ENCODE assay signal across 20 cellular contexts in genomic region chr2:168626096-168626495, GRCh38.
DNase-seq lines count a peak whose midpoint lies in the region; ATAC-seq, FAIRE-seq and TF ChIP-seq lines count a peak whose summit lies in the region.
"Had no signal": no experiment of that assay in that cellular context is flagged by ENCODE, and none has a peak within 500 bp of the region (broad histone marks: within the 10 kb centered on the region; RNA-seq: fewer than 3 reads in every experiment).

No MANE protein-coding gene starts in this region.

- no peaks in the 10 kb centered on the region for H3K9me3 Mint-ChIP-seq in dendritic cell treated with granulocyte-macrophage colony-stimulating factor and Interleukin-4, amounts not matched to agents 40 ng/mL and 50 ng/mL, for 4 days
- H3K9me3 Mint-ChIP-seq in stimulated activated memory B cell treated with anti-CD40 and anti-IgM and Interleukin-4, amounts not matched to agents 10 μg/mL and 1 μg/mL and 100 μg/mL, for 72 hours: no peaks in the 10 kb centered on the region
- H3K9me3 Mint-ChIP-seq: activated naive CD8-positive, alpha-beta T cell treated with anti-CD3 and anti-CD28 coated beads, Interleukin-2, amount 10 ng/mL, durations not matched to agents 7 days and 5 days; CD4-positive, alpha-beta memory T cell; central memory CD8-positive, alpha-beta T cell; nephron had no signal

- FAIRE-seq in D721Med (lab: Jason Lieb, UNC): no peak
- FAIRE-seq: G401.6 had no signal

- no peak overlapping the region for H3K4me3 Mint-ChIP-seq in dendritic cell treated with granulocyte-macrophage colony-stimulating factor and Interleukin-4, amounts not matched to agents 40 ng/mL and 50 ng/mL, for 4 days
- no peak overlapping the region for H3K4me3 Mint-ChIP-seq in stimulated activated memory B cell treated with anti-CD40 and anti-IgM and Interleukin-4, amounts not matched to agents 10 μg/mL and 1 μg/mL and 100 μg/mL, for 72 hours
- H3K4me3 Mint-ChIP-seq: activated naive CD8-positive, alpha-beta T cell treated with anti-CD3 and anti-CD28 coated beads, Interleukin-2, amount 10 ng/mL, durations not matched to agents 7 days and 5 days; CD4-positive, alpha-beta memory T cell; central memory CD8-positive, alpha-beta T cell; nephron had no signal

- no peaks in the 10 kb centered on the region for H3K36me3 Mint-ChIP-seq in dendritic cell treated with granulocyte-macrophage colony-stimulating factor and Interleukin-4, amounts not matched to agents 40 ng/mL and 50 ng/mL, for 4 days (ENCODE audit: low read depth)
- no peaks in the 10 kb centered on the region for H3K36me3 Mint-ChIP-seq in stimulated activated memory B cell treated with anti-CD40 and anti-IgM and Interleukin-4, amounts not matched to agents 10 μg/mL and 1 μg/mL and 100 μg/mL, for 72 hours
- H3K36me3 Mint-ChIP-seq: CD4-positive, alpha-beta memory T cell had no signal

- TF ChIP-seq CTCF in D721Med (IDR thresholded peaks at IDR 0.05; ENCODE audit: insufficient read depth, missing control alignments): no peak

- peak overlapping the region; percentile 29 for H3K27ac Mint-ChIP-seq in dendritic cell treated with granulocyte-macrophage colony-stimulating factor and Interleukin-4, amounts not matched to agents 40 ng/mL and 50 ng/mL, for 4 days
- H3K27ac Mint-ChIP-seq in stimulated activated memory B cell treated with anti-CD40 and anti-IgM and Interleukin-4, amounts not matched to agents 10 μg/mL and 1 μg/mL and 100 μg/mL, for 72 hours: no peak overlapping the region
- H3K27ac Mint-ChIP-seq: activated naive CD8-positive, alpha-beta T cell treated with anti-CD3 and anti-CD28 coated beads, Interleukin-2, amount 10 ng/mL, durations not matched to agents 7 days and 5 days; CD4-positive, alpha-beta memory T cell had no signal

- intact Hi-C loops in dendritic cell treated with granulocyte-macrophage colony-stimulating factor and Interleukin-4, amounts not matched to agents 40 ng/mL and 50 ng/mL, for 4 days (cut with micrococcal nuclease): no loop called here

- peak; percentile 39 for ATAC-seq in stimulated activated memory B cell treated with anti-CD40 and anti-IgM and Interleukin-4, amounts not matched to agents 10 μg/mL and 1 μg/mL and 100 μg/mL, for 72 hours
- ATAC-seq: activated CD4-positive, CD25-positive, alpha-beta regulatory T cell treated with anti-CD3 and anti-CD28 coated beads, Interleukin-2, amount 50 U/mL, for 24 hours; sciatic nerve had no signal

- DNase-seq in DMS153 (lab: John Stamatoyannopoulos, UW) (peak; percentile 11), DMS153 treated with DMSO at 0.1 percent for 48 hours (lab: John Stamatoyannopoulos, UW; ENCODE audit: unreplicated experiment) (no peak), MV-4-11 (lab: John Stamatoyannopoulos, UW) (peak; percentile 74), EL (no peak), NCI-H187 (lab: John Stamatoyannopoulos, UW) (no peak), D721Med (ENCODE audit: insufficient read length, low spot score) (no peak)
- DNase-seq: activated CD8-positive, alpha-beta memory T cell treated with anti-CD3 and anti-CD28 coated beads, Interleukin-2, amount 50 U/mL, for 4 hours; activated naive CD8-positive, alpha-beta T cell treated with anti-CD3 and anti-CD28 coated beads, Interleukin-2, amount 10 ng/mL, durations not matched to agents 7 days and 5 days; CD4-positive, alpha-beta memory T cell; heart left ventricle; NCI-H2171 treated with DMSO at 0.1 percent for 48 hours; NK-92 treated with Interleukin-12 subunit alpha and Interleukin-12 subunit beta, amount 100 ng/mL, for 24 hours; stimulated activated CD4-positive, alpha-beta T cell treated with anti-CD3 and anti-CD28 coated beads, Interleukin-2, amount 100 ng/mL, for 48 hours had no signal

- H3K4me1 Mint-ChIP-seq in dendritic cell treated with granulocyte-macrophage colony-stimulating factor and Interleukin-4, amounts not matched to agents 40 ng/mL and 50 ng/mL, for 4 days (ENCODE audit: low read depth): peaks cover 29% of the 10 kb centered on the region
- H3K4me1 Mint-ChIP-seq in stimulated activated memory B cell treated with anti-CD40 and anti-IgM and Interleukin-4, amounts not matched to agents 10 μg/mL and 1 μg/mL and 100 μg/mL, for 72 hours: peaks cover 7% of the 10 kb centered on the region
- H3K4me1 Mint-ChIP-seq: central memory CD8-positive, alpha-beta T cell; nephron had no signal

- no peaks in the 10 kb centered on the region for H3K27me3 Mint-ChIP-seq in dendritic cell treated with granulocyte-macrophage colony-stimulating factor and Interleukin-4, amounts not matched to agents 40 ng/mL and 50 ng/mL, for 4 days
- no peaks in the 10 kb centered on the region for H3K27me3 Mint-ChIP-seq in stimulated activated memory B cell treated with anti-CD40 and anti-IgM and Interleukin-4, amounts not matched to agents 10 μg/mL and 1 μg/mL and 100 μg/mL, for 72 hours
- H3K27me3 Mint-ChIP-seq: activated naive CD8-positive, alpha-beta T cell treated with anti-CD3 and anti-CD28 coated beads, Interleukin-2, amount 10 ng/mL, durations not matched to agents 7 days and 5 days; CD4-positive, alpha-beta memory T cell; central memory CD8-positive, alpha-beta T cell had no signal

Comparison
In these comparisons a context has a peak if more than half of its experiments do, and no peak if none do; other contexts are left out.
1. DNase-seq: peak in DMS153 (single experiment) and MV-4-11 (single experiment); none in DMS153 treated with DMSO at 0.1 percent for 48 hours (single experiment), EL (single experiment), NCI-H187 (0 of 2) and D721Med (single experiment).